In genomic region chr5:132662004-132662401, GRCh38 we compare ENCODE assay signal across 19 cellular contexts. TPM values are rescaled to one million over a fixed set of nuclear protein-coding genes. Genes with fewer than 3 reads are reported as not detected.
DNase-seq lines count a peak whose midpoint lies in the region; ATAC-seq, FAIRE-seq and TF ChIP-seq lines count a peak whose summit lies in the region.
"Had no signal": no experiment of that assay in that cellular context is flagged by ENCODE, and none has a peak within 500 bp of the region (broad histone marks: within the 10 kb centered on the region; RNA-seq: fewer than 3 reads in every experiment).

No MANE protein-coding gene starts in this region.

- no peaks in the 10 kb centered on the region for H3K79me2 ChIP-seq in GM12878 (ENCODE audit: control insufficient read depth, insufficient read depth, low read length)

- intact Hi-C loops in GM12878 (cut with micrococcal nuclease; ENCODE audit: unreplicated experiment): loop anchor here (2.0 to 5.0 kb wide), 8 partner anchors 27 to 240 kb away; partner anchors contain the start of genes GDF9, KIF3A and UQCRQ

- no peak for ATAC-seq in activated T-cell treated with anti-CD3 and anti-CD28 coated beads, Interleukin-2, amount 50 U/mL, for 4 hours
- ATAC-seq in GM12878: no peak
- ATAC-seq in stimulated activated naive B cell treated with anti-CD40 and anti-IgM and Interleukin-4, amounts not matched to agents 10 μg/mL and 1 μg/mL and 100 μg/mL, for 72 hours (replicated peaks): peak; percentile 43 to 45
- ATAC-seq: CD8-positive, alpha-beta T cell had no signal

- H3K27ac Mint-ChIP-seq in activated T-cell treated with anti-CD3 and anti-CD28 coated beads, Interleukin-2, amount 50 U/mL, for 24 hours: peak overlapping the region; percentile 30
- peak overlapping the region; percentile 81 for H3K27ac Mint-ChIP-seq in stimulated activated naive B cell treated with anti-CD40 and anti-IgM and Interleukin-4, amounts not matched to agents 10 μg/mL and 1 μg/mL and 100 μg/mL, for 72 hours
- H3K27ac Mint-ChIP-seq: CD8-positive, alpha-beta T cell had no signal

- no peak for DNase-seq in activated T-cell treated with anti-CD3 and anti-CD28 coated beads, Interleukin-2, amount 50 U/mL, for 24 hours
- DNase-seq in activated T-cell treated with anti-CD3 and anti-CD28 coated beads, Interleukin-2, amount 50 U/mL, for 4 hours: no peak
- DNase-seq in GM12878 (ENCODE audit: low read depth, low spot score) (no peak), HuH-7.5 (ENCODE audit: low spot score) (no peak), HUDEP-2 (lab: John Stamatoyannopoulos, UW; ENCODE audit: unreplicated experiment in 76 of 76) (no peak), pons (ENCODE audit: low spot score) (no peak)
- peak; percentile 57 for DNase-seq in stimulated activated naive B cell treated with anti-CD40 and anti-IgM and Interleukin-4, amounts not matched to agents 10 μg/mL and 1 μg/mL and 100 μg/mL, for 72 hours
- DNase-seq: AML-193; CD8-positive, alpha-beta T cell; GF-D8; NCI-H1105; NCI-H1930; NCI-H510A; SHP77 had no signal

- peak overlapping the region; percentile 84; the same call in 1 of the 2 replicates for H2AFZ ChIP-seq in GM12878 (ENCODE audit: control insufficient read depth, low read depth, low read length)

- no TSS peak for BruUV-seq in GM12878 (replicated peaks; lab: Mats Ljungman, UMichigan)

- no peak for TF ChIP-seq RAD21 in GM12878 (IDR thresholded peaks at IDR 0.05; ENCODE audit: insufficient read depth, low read depth, low read length)

- in situ Hi-C loops in GM12878 (cut with MboI): no loop called here

- peaks cover 57% of the 10 kb centered on the region for H3K4me1 Mint-ChIP-seq in activated T-cell treated with anti-CD3 and anti-CD28 coated beads, Interleukin-2, amount 50 U/mL, for 24 hours (ENCODE audit: low read depth)
- peaks cover 27% of the 10 kb centered on the region for H3K4me1 Mint-ChIP-seq in activated T-cell treated with anti-CD3 and anti-CD28 coated beads, Interleukin-2, amount 50 U/mL, for 4 hours (ENCODE audit: low read depth)
- peaks cover 55 to 69% of the 10 kb centered on the region in 2 donors for H3K4me1 Mint-ChIP-seq in stimulated activated naive B cell treated with anti-CD40 and anti-IgM and Interleukin-4, amounts not matched to agents 10 μg/mL and 1 μg/mL and 100 μg/mL, for 72 hours

- 91% methylated on average over 9 of the region's 9 CpGs for WGBS in GM12878 (ENCODE audit: insufficient coverage, insufficient replicate concordance, low lambda C conversion rate, missing lambda C conversion rate)

- POLR2A ChIA-PET in HEK293 (lab: Yijun Ruan, JAX): no interaction called here
- POLR2A ChIA-PET in GM12878 (lab: Charles Lee): interaction anchor here (0.7 to 10.8 kb wide), 7 partner anchors 13 to 184 kb away, joined by 3 to 118 read pairs (median 19); partner anchors contain the start of genes CCNI2, IL4 and KIF3A

- no peaks in the 10 kb centered on the region for H3K36me3 Mint-ChIP-seq in activated T-cell treated with anti-CD3 and anti-CD28 coated beads, Interleukin-2, amount 50 U/mL, for 24 hours (ENCODE audit: low read depth)
- no peaks in the 10 kb centered on the region for H3K36me3 Mint-ChIP-seq in activated T-cell treated with anti-CD3 and anti-CD28 coated beads, Interleukin-2, amount 50 U/mL, for 4 hours (ENCODE audit: insufficient read depth)
- H3K36me3 Mint-ChIP-seq in stimulated activated naive B cell treated with anti-CD40 and anti-IgM and Interleukin-4, amounts not matched to agents 10 μg/mL and 1 μg/mL and 100 μg/mL, for 72 hours: no peaks in the 10 kb centered on the region
- H3K36me3 Mint-ChIP-seq: CD8-positive, alpha-beta T cell had no signal

- TF ChIP-seq CTCF in HEK293 (tag by site-specific recombination; IDR thresholded peaks at IDR 0.05) (no peak), GM12878 (IDR thresholded peaks at IDR 0.05 in 2 of 3, conservative IDR thresholded peaks at IDR 0.05 in 1 of 3; ENCODE audit: control insufficient read depth in 2 of 3, extremely low read depth in 1 of 3, insufficient read depth in 1 of 3, low read depth in 3 of 3, low read length in 3 of 3) (no peak)

- H3K4me2 ChIP-seq in GM12878 (ENCODE audit: control insufficient read depth, insufficient read depth): no peak overlapping the region

- H4K20me1 ChIP-seq in GM12878 (ENCODE audit: control insufficient read depth, insufficient read depth): no peaks in the 10 kb centered on the region

- CTCF ChIA-PET in HEK293 (lab: Yijun Ruan, JAX): interaction anchor here (0.6 kb wide), 1 partner anchor 135 kb away, joined by 4 read pairs; no protein-coding TSS in a partner anchor
- CTCF ChIA-PET in GM12878 (lab: Yijun Ruan, JAX): interaction anchor here (1.0 to 7.0 kb wide), 19 partner anchors 13 to 442 kb away, joined by 3 to 58 read pairs (median 6); partner anchors contain the start of genes IL4 and KIF3A

- RAD21 ChIA-PET in GM12878 (lab: Charles Lee; ENCODE audit: unreplicated experiment): interaction anchor here (0.8 to 9.2 kb wide), 26 partner anchors 12 to 247 kb away, joined by 3 to 148 read pairs (median 6); partner anchors contain the start of genes CCNI2, IL4, KIF3A and RAD50

- SMC1A ChIA-PET in GM12878 (lab: Charles Lee; ENCODE audit: uncharacterized antibody, unreplicated experiment): interaction anchor here (0.9 to 12.1 kb wide), 21 partner anchors 12 to 221 kb away, joined by 3 to 156 read pairs (median 6); partner anchors contain the start of genes CCNI2 and IL4

- H3K9ac ChIP-seq in GM12878 (ENCODE audit: control insufficient read depth, insufficient read depth, low read length): peak overlapping the region; percentile 66; the same call in 1 of the 2 replicates

- no peaks in the 10 kb centered on the region for H3K4me1 ChIP-seq in HEK293 (ENCODE audit: control insufficient read depth, insufficient read depth, low read length)
- peaks cover 68% of the 10 kb centered on the region for H3K4me1 ChIP-seq in GM12878 (ENCODE audit: control insufficient read depth, insufficient read depth, low read length)
- H3K4me1 ChIP-seq: HAP-1 had no signal

- H3K27me3 ChIP-seq in GM12878 (replicated peaks in 1 of 2; ENCODE audit: control insufficient read depth in 2 of 2, insufficient read depth in 2 of 2, low read length in 1 of 2): no peaks in the 10 kb centered on the region

- H3K9me3 Mint-ChIP-seq in activated T-cell treated with anti-CD3 and anti-CD28 coated beads, Interleukin-2, amount 50 U/mL, for 24 hours: no peaks in the 10 kb centered on the region
- H3K9me3 Mint-ChIP-seq in activated T-cell treated with anti-CD3 and anti-CD28 coated beads, Interleukin-2, amount 50 U/mL, for 4 hours: no peaks in the 10 kb centered on the region
- no peaks in the 10 kb centered on the region for H3K9me3 Mint-ChIP-seq in stimulated activated naive B cell treated with anti-CD40 and anti-IgM and Interleukin-4, amounts not matched to agents 10 μg/mL and 1 μg/mL and 100 μg/mL, for 72 hours
- H3K9me3 Mint-ChIP-seq: CD8-positive, alpha-beta T cell had no signal

- H3K27ac ChIP-seq in HEK293 (ENCODE audit: extremely low read depth, low read depth, low read length): no peak overlapping the region
- peak overlapping the region; percentile 96 for H3K27ac ChIP-seq in GM12878 (ENCODE audit: control insufficient read depth, insufficient read depth)

- no peak overlapping the region for H3K4me3 ChIP-seq in HEK293 (ENCODE audit: low read depth, low read length)
- H3K4me3 ChIP-seq in GM12878: no peak overlapping the region
- H3K4me3 ChIP-seq: HAP-1 had no signal

- peak; percentile 49 for FAIRE-seq in GM12878 (lab: Jason Lieb, UNC)
- FAIRE-seq: RCC 7860 had no signal

- H3K4me3 Mint-ChIP-seq in activated T-cell treated with anti-CD3 and anti-CD28 coated beads, Interleukin-2, amount 50 U/mL, for 24 hours: no peak overlapping the region
- no peak overlapping the region for H3K4me3 Mint-ChIP-seq in activated T-cell treated with anti-CD3 and anti-CD28 coated beads, Interleukin-2, amount 50 U/mL, for 4 hours
- peak overlapping the region; percentile 4 to 58 for H3K4me3 Mint-ChIP-seq in stimulated activated naive B cell treated with anti-CD40 and anti-IgM and Interleukin-4, amounts not matched to agents 10 μg/mL and 1 μg/mL and 100 μg/mL, for 72 hours
- H3K4me3 Mint-ChIP-seq: CD8-positive, alpha-beta T cell had no signal

- H3K36me3 ChIP-seq in HEK293 (ENCODE audit: control insufficient read depth in 2 of 2, insufficient read depth in 1 of 2, low read length in 2 of 2): no peaks in the 10 kb centered on the region
- H3K36me3 ChIP-seq in GM12878 (ENCODE audit: control insufficient read depth in 2 of 2, insufficient read depth in 2 of 2, low read length in 1 of 2): no peaks in the 10 kb centered on the region
- H3K36me3 ChIP-seq: HAP-1 had no signal

- H3K9me3 ChIP-seq in HEK293 (ENCODE audit: control insufficient read depth, insufficient read depth, low read depth, low read length) (no peaks in the 10 kb centered on the region), GM12878 (replicated peaks; ENCODE audit: control insufficient read depth, insufficient read depth, low read length) (no peaks in the 10 kb centered on the region)
- H3K9me3 ChIP-seq: HAP-1 had no signal

- H3K27me3 Mint-ChIP-seq in activated T-cell treated with anti-CD3 and anti-CD28 coated beads, Interleukin-2, amount 50 U/mL, for 24 hours: peaks cover 24% of the 10 kb centered on the region
- peaks cover 7% of the 10 kb centered on the region for H3K27me3 Mint-ChIP-seq in activated T-cell treated with anti-CD3 and anti-CD28 coated beads, Interleukin-2, amount 50 U/mL, for 4 hours (ENCODE audit: low read depth)
- H3K27me3 Mint-ChIP-seq in stimulated activated naive B cell treated with anti-CD40 and anti-IgM and Interleukin-4, amounts not matched to agents 10 μg/mL and 1 μg/mL and 100 μg/mL, for 72 hours: peaks cover 11 to 14% of the 10 kb centered on the region in 2 donors

- TF ChIP-seq EP300 in GM12878 (IDR thresholded peaks at IDR 0.05; ENCODE audit: borderline replicate concordance in 1 of 2, control insufficient read depth in 1 of 2, low read depth in 2 of 2, low read length in 2 of 2): no peak

- 0 out of 2 replicates have a peak, but pooled peaks have one; percentile 0 for TF ChIP-seq POLR2A in GM12878 (IDR thresholded peaks at IDR 0.05; ENCODE audit: low read depth, low read length)

RNA-seq across cellular contexts. Expression of gene IL13, which starts 4.0 kb away (rescaled TPM):
- 10 to 100 TPM; 12.5 to 56.8 (median 26.9) TPM for total RNA-seq in activated T-cell treated with anti-CD3 and anti-CD28 coated beads, Interleukin-2, amount 50 U/mL, for 4 hours
- 0.52 and 0.98 TPM in 2 replicates for total RNA-seq in GM12878 (2013; cell fraction: nucleolus; rRNA removed)
- total RNA-seq in GM12878 (2014; rRNA removed): 0.05 and 0.40 TPM in 2 replicates
- not detected in 2 replicates for total RNA-seq in GM12878 (2014; rRNA removed; fragmentation: Illumina TruSeq; extraction: Trizol)
- not detected in 2 replicates for total RNA-seq in GM12878 (2021)
- 0.24 TPM for polyA plus RNA-seq in GM12878 (2011; ENCODE audit: low read depth)
- 0.11 and 0.13 TPM in 2 replicates for polyA plus RNA-seq in GM12878 (2011; rRNA removed)
- polyA plus RNA-seq in GM12878 (2011; cell fraction: cytosol; rRNA removed): 0.12 and 0.27 TPM in 2 replicates
- polyA plus RNA-seq in GM12878 (2011; cell fraction: nucleus; rRNA removed): 1.2 and 1.3 TPM in 2 replicates
- 0.35 and 0.58 TPM in 2 replicates for polyA plus RNA-seq in GM12878 (2012)
- polyA plus RNA-seq in GM12878 (2014; fragmentation: Illumina TruSeq; extraction: Trizol): 0.06 TPM in 1 of 2 replicates, not detected in the other
- not detected for polyA plus RNA-seq in GM12878 (2014; fragmentation: Nextera tagmentation; extraction: Ambion mirVana)
- polyA plus RNA-seq in GM12878 (2014; rRNA removed): 0.10 and 0.11 TPM in 2 replicates
- polyA plus RNA-seq in GM12878 (2016; fragmentation: Nextera tagmentation; extraction: Ambion mirVana): not detected
- 0.36 TPM in 1 of 2 replicates, not detected in the other for polyA minus RNA-seq in GM12878 (2011; rRNA and poly(A)+ RNA removed)
- not detected in 2 replicates for polyA minus RNA-seq in GM12878 (2011; cell fraction: cytosol; rRNA and poly(A)+ RNA removed)
- 0.77 and 0.85 TPM in 2 replicates for polyA minus RNA-seq in GM12878 (2011; cell fraction: nucleus; rRNA and poly(A)+ RNA removed)
- total RNA-seq: CD8-positive, alpha-beta T cell; HT1080; MCF 10A had no signal

RNA-seq across cellular contexts. Expression of gene IL4, which starts 11.8 kb away (rescaled TPM):
- total RNA-seq in activated T-cell treated with anti-CD3 and anti-CD28 coated beads, Interleukin-2, amount 50 U/mL, for 4 hours: 10 to 100 TPM; 17.9 to 45.9 (median 18.5) TPM
- not detected in 2 replicates for total RNA-seq in GM12878 (2013; cell fraction: nucleolus; rRNA removed)
- total RNA-seq in GM12878 (2014; rRNA removed): not detected in 2 replicates
- not detected in 2 replicates for total RNA-seq in GM12878 (2014; rRNA removed; fragmentation: Illumina TruSeq; extraction: Trizol)
- not detected in 2 replicates for total RNA-seq in GM12878 (2021)
- polyA plus RNA-seq in GM12878 (2011; ENCODE audit: low read depth): not detected
- 0.80 and 1.1 TPM in 2 replicates for polyA plus RNA-seq in GM12878 (2011; rRNA removed)
- 1.6 and 2.4 TPM in 2 replicates for polyA plus RNA-seq in GM12878 (2011; cell fraction: cytosol; rRNA removed)
- 0.75 TPM in 1 of 2 replicates, not detected in the other for polyA plus RNA-seq in GM12878 (2011; cell fraction: nucleus; rRNA removed)
- not detected in 2 replicates for polyA plus RNA-seq in GM12878 (2012)
- polyA plus RNA-seq in GM12878 (2014; fragmentation: Illumina TruSeq; extraction: Trizol): not detected in 2 replicates
- polyA plus RNA-seq in GM12878 (2014; fragmentation: Nextera tagmentation; extraction: Ambion mirVana): under 1 TPM; 0.20 to 0.50 TPM
- polyA plus RNA-seq in GM12878 (2014; rRNA removed): not detected in 2 replicates
- not detected for polyA plus RNA-seq in GM12878 (2016; fragmentation: Nextera tagmentation; extraction: Ambion mirVana)
- polyA minus RNA-seq in GM12878 (2011; rRNA and poly(A)+ RNA removed): not detected in 2 replicates
- not detected in 2 replicates for polyA minus RNA-seq in GM12878 (2011; cell fraction: cytosol; rRNA and poly(A)+ RNA removed)
- polyA minus RNA-seq in GM12878 (2011; cell fraction: nucleus; rRNA and poly(A)+ RNA removed): not detected in 2 replicates
- total RNA-seq: CD8-positive, alpha-beta T cell; HT1080; MCF 10A had no signal

Comparison
In these comparisons a context has a peak if more than half of its experiments do, and no peak if none do; other contexts are left out.
1. H3K4me3 Mint-ChIP-seq: peak in stimulated activated naive B cell treated with anti-CD40 and anti-IgM and Interleukin-4, amounts not matched to agents 10 μg/mL and 1 μg/mL and 100 μg/mL, for 72 hours (2 of 2); none in activated T-cell treated with anti-CD3 and anti-CD28 coated beads, Interleukin-2, amount 50 U/mL, for 24 hours (single experiment) and activated T-cell treated with anti-CD3 and anti-CD28 coated beads, Interleukin-2, amount 50 U/mL, for 4 hours (single experiment).
2. ATAC-seq: peak in stimulated activated naive B cell treated with anti-CD40 and anti-IgM and Interleukin-4, amounts not matched to agents 10 μg/mL and 1 μg/mL and 100 μg/mL, for 72 hours (2 of 2); none in activated T-cell treated with anti-CD3 and anti-CD28 coated beads, Interleukin-2, amount 50 U/mL, for 4 hours (0 of 2) and GM12878 (single experiment).
3. RNA of gene IL13, which starts 4.0 kb away (total RNA-seq): 12.5 to 56.8 TPM in activated T-cell treated with anti-CD3 and anti-CD28 coated beads, Interleukin-2, amount 50 U/mL, for 4 hours; 0.05 to 0.98 TPM in GM12878; every median in the first group is over 4 times any median in the second.
4. RNA of gene IL4, which starts 11.8 kb away (total RNA-seq): 17.9 to 45.9 TPM in activated T-cell treated with anti-CD3 and anti-CD28 coated beads, Interleukin-2, amount 50 U/mL, for 4 hours; not detected in GM12878; every median in the first group is over 10 times any median in the second.